1 cellular context compared by ENCODE assay signal in the genomic region with DNA sequence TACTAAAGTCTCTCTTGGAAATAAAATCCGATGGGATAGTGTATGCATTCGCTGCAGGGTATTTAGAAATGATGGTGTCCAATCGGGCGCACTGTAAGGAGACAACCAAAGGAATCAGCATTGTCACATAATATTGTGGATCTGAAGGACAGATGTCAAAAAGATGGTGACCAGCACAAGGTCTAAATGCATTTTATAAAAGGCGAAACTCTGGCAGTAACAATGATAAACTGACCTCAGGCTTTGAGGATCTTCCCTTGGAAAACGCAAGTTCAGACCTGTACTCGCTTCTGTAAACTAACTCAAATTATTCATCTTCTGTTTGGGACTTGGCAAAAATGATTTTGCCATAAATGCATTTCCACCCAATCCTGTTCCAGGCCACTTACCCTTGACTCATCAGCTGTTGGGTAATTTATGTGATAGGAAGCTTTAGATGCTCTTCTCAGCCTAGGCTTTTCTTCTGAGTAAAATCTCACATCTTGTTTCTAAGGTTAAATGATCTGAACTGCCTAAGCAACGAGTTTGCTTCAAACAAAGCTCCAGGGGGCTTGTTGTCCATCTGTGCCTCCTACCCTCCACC.
TF ChIP-seq lines count a peak whose summit lies in the region.

No MANE protein-coding gene starts in this region.

TF ChIP-seq in GM23338, 12 proteins besides CTCF, POLR2A, EP300 and RAD21 (continued from another document):
- TF ChIP-seq ETS1 (IDR thresholded peaks at IDR 0.05): no peak
- TF ChIP-seq, protein P1, sequence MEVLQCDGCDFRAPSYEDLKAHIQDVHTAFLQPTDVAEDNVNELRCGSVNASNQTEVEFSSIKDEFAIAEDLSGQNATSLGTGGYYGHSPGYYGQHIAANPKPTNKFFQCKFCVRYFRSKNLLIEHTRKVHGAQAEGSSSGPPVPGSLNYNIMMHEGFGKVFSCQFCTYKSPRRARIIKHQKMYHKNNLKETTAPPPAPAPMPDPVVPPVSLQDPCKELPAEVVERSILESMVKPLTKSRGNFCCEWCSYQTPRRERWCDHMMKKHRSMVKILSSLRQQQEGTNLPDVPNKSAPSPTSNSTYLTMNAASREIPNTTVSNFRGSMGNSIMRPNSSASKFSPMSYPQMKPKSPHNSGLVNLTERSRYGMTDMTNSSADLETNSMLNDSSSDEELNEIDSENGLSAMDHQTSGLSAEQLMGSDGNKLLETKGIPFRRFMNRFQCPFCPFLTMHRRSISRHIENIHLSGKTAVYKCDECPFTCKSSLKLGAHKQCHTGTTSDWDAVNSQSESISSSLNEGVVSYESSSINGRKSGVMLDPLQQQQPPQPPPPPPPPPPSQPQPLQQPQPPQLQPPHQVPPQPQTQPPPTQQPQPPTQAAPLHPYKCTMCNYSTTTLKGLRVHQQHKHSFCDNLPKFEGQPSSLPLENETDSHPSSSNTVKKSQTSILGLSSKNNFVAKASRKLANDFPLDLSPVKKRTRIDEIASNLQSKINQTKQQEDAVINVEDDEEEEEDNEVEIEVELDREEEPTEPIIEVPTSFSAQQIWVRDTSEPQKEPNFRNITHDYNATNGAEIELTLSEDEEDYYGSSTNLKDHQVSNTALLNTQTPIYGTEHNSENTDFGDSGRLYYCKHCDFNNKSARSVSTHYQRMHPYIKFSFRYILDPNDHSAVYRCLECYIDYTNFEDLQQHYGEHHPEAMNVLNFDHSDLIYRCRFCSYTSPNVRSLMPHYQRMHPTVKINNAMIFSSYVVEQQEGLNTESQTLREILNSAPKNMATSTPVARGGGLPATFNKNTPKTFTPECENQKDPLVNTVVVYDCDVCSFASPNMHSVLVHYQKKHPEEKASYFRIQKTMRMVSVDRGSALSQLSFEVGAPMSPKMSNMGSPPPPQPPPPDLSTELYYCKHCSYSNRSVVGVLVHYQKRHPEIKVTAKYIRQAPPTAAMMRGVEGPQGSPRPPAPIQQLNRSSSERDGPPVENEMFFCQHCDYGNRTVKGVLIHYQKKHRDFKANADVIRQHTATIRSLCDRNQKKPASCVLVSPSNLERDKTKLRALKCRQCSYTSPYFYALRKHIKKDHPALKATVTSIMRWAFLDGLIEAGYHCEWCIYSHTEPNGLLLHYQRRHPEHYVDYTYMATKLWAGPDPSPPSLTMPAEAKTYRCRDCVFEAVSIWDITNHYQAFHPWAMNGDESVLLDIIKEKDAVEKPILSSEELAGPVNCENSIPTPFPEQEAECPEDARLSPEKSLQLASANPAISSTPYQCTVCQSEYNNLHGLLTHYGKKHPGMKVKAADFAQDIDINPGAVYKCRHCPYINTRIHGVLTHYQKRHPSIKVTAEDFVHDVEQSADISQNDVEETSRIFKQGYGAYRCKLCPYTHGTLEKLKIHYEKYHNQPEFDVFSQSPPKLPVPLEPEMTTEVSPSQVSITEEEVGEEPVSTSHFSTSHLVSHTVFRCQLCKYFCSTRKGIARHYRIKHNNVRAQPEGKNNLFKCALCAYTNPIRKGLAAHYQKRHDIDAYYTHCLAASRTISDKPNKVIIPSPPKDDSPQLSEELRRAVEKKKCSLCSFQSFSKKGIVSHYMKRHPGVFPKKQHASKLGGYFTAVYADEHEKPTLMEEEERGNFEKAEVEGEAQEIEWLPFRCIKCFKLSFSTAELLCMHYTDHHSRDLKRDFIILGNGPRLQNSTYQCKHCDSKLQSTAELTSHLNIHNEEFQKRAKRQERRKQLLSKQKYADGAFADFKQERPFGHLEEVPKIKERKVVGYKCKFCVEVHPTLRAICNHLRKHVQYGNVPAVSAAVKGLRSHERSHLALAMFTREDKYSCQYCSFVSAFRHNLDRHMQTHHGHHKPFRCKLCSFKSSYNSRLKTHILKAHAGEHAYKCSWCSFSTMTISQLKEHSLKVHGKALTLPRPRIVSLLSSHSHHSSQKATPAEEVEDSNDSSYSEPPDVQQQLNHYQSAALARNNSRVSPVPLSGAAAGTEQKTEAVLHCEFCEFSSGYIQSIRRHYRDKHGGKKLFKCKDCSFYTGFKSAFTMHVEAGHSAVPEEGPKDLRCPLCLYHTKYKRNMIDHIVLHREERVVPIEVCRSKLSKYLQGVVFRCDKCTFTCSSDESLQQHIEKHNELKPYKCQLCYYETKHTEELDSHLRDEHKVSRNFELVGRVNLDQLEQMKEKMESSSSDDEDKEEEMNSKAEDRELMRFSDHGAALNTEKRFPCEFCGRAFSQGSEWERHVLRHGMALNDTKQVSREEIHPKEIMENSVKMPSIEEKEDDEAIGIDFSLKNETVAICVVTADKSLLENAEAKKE (CRISPR knock-in tag; IDR thresholded peaks at IDR 0.05): no peak
TF ChIP-seq in GM23338: peak in this region for 0.
